Comparison of ENCODE assay signal across 3 cellular contexts in the genomic region with DNA sequence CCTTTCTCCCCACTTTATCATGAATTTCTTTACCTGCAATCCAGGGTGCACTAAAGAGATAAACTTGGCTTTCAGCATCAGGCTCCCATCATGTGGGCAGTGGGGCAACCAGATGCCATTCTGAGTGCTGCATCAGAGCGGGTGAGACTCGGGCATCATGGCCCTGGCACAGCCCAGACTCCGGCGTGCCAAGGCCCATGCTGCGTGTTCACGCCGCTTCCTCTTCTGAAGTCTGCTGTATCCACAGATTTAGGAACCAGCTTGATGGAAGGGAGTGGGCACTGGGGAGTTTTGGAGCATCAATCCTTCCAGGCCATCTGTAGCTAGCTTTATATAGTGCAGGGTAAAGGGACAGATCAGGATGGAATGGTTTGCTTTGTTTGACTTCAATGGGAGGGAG.
TF ChIP-seq lines count a peak whose summit lies in the region.

No MANE protein-coding gene starts in this region.

TF ChIP-seq in HEK293, 187 proteins besides CTCF, POLR2A, EP300 and RAD21:
- TF ChIP-seq KLF17 (tag by site-specific recombination; IDR thresholded peaks at IDR 0.05) (no peak), ZNF654 (tag by site-specific recombination; IDR thresholded peaks at IDR 0.05; ENCODE audit: low read depth) (no peak), ZNF830 (tag by site-specific recombination; IDR thresholded peaks at IDR 0.05; ENCODE audit: low read depth) (no peak), ZNF24 (tag by site-specific recombination; IDR thresholded peaks at IDR 0.05) (no peak), ZNF423 (tag by site-specific recombination; IDR thresholded peaks at IDR 0.05) (no peak), PRDM1 (tag by site-specific recombination; IDR thresholded peaks at IDR 0.05) (0 out of 2 replicates have a peak, but pooled peaks have one; percentile 39)

TF ChIP-seq in WTC11, 78 proteins besides CTCF, POLR2A, EP300 and RAD21:
- no peak for TF ChIP-seq ERG (CRISPR knock-in tag; IDR thresholded peaks at IDR 0.05)
- TF ChIP-seq, protein P1, sequence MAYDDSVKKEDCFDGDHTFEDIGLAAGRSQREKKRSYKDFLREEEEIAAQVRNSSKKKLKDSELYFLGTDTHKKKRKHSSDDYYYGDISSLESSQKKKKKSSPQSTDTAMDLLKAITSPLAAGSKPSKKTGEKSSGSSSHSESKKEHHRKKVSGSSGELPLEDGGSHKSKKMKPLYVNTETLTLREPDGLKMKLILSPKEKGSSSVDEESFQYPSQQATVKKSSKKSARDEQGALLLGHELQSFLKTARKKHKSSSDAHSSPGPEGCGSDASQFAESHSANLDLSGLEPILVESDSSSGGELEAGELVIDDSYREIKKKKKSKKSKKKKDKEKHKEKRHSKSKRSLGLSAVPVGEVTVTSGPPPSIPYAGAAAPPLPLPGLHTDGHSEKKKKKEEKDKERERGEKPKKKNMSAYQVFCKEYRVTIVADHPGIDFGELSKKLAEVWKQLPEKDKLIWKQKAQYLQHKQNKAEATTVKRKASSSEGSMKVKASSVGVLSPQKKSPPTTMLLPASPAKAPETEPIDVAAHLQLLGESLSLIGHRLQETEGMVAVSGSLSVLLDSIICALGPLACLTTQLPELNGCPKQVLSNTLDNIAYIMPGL (CRISPR knock-in tag; IDR thresholded peaks at IDR 0.05) = no peak
- no peak for TF ChIP-seq ZNF138 (CRISPR knock-in tag; conservative IDR thresholded peaks at IDR 0.05)
- no peak for TF ChIP-seq FOXP4 (CRISPR knock-in tag; IDR thresholded peaks at IDR 0.05)
- no peak for TF ChIP-seq ZNF671 (CRISPR knock-in tag; IDR thresholded peaks at IDR 0.05)
- no peak for TF ChIP-seq ETV6 (CRISPR knock-in tag; IDR thresholded peaks at IDR 0.05)
- no peak for TF ChIP-seq RELA (CRISPR knock-in tag; IDR thresholded peaks at IDR 0.05; ENCODE audit: borderline replicate concordance)
- no peak for TF ChIP-seq TP53 (CRISPR knock-in tag; IDR thresholded peaks at IDR 0.05)
- TF ChIP-seq ARID4B (CRISPR knock-in tag; IDR thresholded peaks at IDR 0.05; ENCODE audit: borderline replicate concordance) = no peak
- TF ChIP-seq, protein P2, sequence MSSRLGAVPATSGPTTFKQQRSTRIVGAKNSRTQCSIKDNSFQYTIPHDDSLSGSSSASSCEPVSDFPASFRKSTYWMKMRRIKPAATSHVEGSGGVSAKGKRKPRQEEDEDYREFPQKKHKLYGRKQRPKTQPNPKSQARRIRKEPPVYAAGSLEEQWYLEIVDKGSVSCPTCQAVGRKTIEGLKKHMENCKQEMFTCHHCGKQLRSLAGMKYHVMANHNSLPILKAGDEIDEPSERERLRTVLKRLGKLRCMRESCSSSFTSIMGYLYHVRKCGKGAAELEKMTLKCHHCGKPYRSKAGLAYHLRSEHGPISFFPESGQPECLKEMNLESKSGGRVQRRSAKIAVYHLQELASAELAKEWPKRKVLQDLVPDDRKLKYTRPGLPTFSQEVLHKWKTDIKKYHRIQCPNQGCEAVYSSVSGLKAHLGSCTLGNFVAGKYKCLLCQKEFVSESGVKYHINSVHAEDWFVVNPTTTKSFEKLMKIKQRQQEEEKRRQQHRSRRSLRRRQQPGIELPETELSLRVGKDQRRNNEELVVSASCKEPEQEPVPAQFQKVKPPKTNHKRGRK (CRISPR knock-in tag; IDR thresholded peaks at IDR 0.05; ENCODE audit: borderline replicate concordance) = no peak
- no peak for TF ChIP-seq IRF2 (CRISPR knock-in tag; IDR thresholded peaks at IDR 0.05; ENCODE audit: borderline replicate concordance, low read depth)
- TF ChIP-seq KAT7 (CRISPR knock-in tag; IDR thresholded peaks at IDR 0.05; ENCODE audit: borderline replicate concordance) = no peak
- TF ChIP-seq ZNF232 (CRISPR knock-in tag; IDR thresholded peaks at IDR 0.05) = no peak

TF ChIP-seq in H1, 55 proteins besides CTCF, POLR2A, EP300 and RAD21:
- TF ChIP-seq ASH2L (IDR thresholded peaks at IDR 0.05; ENCODE audit: low read length) = no peak
- no peak for TF ChIP-seq E2F6 (IDR thresholded peaks at IDR 0.05)
- TF ChIP-seq POLR2AphosphoS5 (IDR thresholded peaks at IDR 0.05; ENCODE audit: low read depth, low read length) = no peak
- TF ChIP-seq CREB1 (IDR thresholded peaks at IDR 0.05) = no peak
- no peak for TF ChIP-seq NANOG (IDR thresholded peaks at IDR 0.05; ENCODE audit: insufficient read depth, low read depth, low read length, poor library complexity, severe bottlenecking)
- TF ChIP-seq BRCA1 (IDR thresholded peaks at IDR 0.05; ENCODE audit: low read depth, low read length) = no peak
- TF ChIP-seq SP1 (IDR thresholded peaks at IDR 0.05; ENCODE audit: low read depth, low read length) = no peak
- no peak for TF ChIP-seq GTF2F1 (IDR thresholded peaks at IDR 0.05; ENCODE audit: borderline replicate concordance, low read depth, low read length)
- TF ChIP-seq JUND (IDR thresholded peaks at IDR 0.05; ENCODE audit: low read length) = no peak
